13 cellular contexts compared by ENCODE assay signal in the genomic region with DNA sequence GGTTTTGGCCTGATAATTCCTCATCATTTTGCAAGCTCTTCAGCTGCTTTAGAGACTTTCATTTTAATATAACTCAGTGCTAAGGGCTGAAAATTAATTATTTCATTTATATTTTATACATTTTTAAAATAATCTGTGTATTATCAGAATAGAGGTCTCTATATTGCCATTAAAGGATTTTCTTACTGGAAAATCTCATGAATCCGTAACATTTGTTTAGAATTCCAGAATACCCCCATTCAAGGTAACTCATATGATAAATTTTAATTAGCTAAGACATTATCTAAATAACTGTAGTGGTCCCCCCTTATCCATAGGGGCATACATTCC. TPM values are rescaled to one million over a fixed set of nuclear protein-coding genes. Genes with fewer than 3 reads are reported as not detected.
A peak's percentile ranks its signal among the peaks of the same experiment; 100 is the strongest.
DNase-seq lines count a peak whose midpoint lies in the region; ATAC-seq, FAIRE-seq and TF ChIP-seq lines count a peak whose summit lies in the region.
"Had no signal": no experiment of that assay in that cellular context is flagged by ENCODE, and none has a peak within 500 bp of the region (broad histone marks: within the 10 kb centered on the region; RNA-seq: fewer than 3 reads in every experiment).

No MANE protein-coding gene starts in this region.

- no peaks in the 10 kb centered on the region for H3K9me3 ChIP-seq in A549
- H3K9me3 ChIP-seq in PC-3 (ENCODE audit: low read length), result no peaks in the 10 kb centered on the region
- H3K9me3 ChIP-seq: BLaER1, MG63, Peyer's patch had no signal

- 90% methylated on average over 1 of the region's 1 CpG for WGBS in A549 (ENCODE audit: missing lambda C conversion rate)

- H3K36me3 Mint-ChIP-seq in CD14-positive monocyte, result no peaks in the 10 kb centered on the region
- no peaks in the 10 kb centered on the region for H3K36me3 Mint-ChIP-seq in glutamatergic neuron (ENCODE audit: unreplicated experiment)

- H3K27me3 ChIP-seq in PC-3 (ENCODE audit: low read length), result no peaks in the 10 kb centered on the region
- H3K27me3 ChIP-seq: BLaER1, MG63, Peyer's patch had no signal

- H3K27me3 Mint-ChIP-seq in CD14-positive monocyte (ENCODE audit: low read depth in 3 of 3) (peaks cover 0 to 1% (median 0%) of the 10 kb centered on the region in 3 donors), glutamatergic neuron (ENCODE audit: unreplicated experiment) (no peaks in the 10 kb centered on the region)

- TF ChIP-seq CTCF in A549 (IDR thresholded peaks at IDR 0.05) (peak; percentile 30; the same call in 2 of the 3 replicates), CD14-positive monocyte (IDR thresholded peaks at IDR 0.05) (peak; percentile 65), PC-3 (conservative IDR thresholded peaks at IDR 0.05; ENCODE audit: low read depth, low read length) (no peak), glutamatergic neuron (IDR thresholded peaks at IDR 0.05; ENCODE audit: partially characterized antibody, unreplicated experiment) (peak; percentile 32)

- no peak for TF ChIP-seq EP300 in A549 (IDR thresholded peaks at IDR 0.05)

- no peak for TF ChIP-seq POLR2A in A549 (IDR thresholded peaks at IDR 0.05; ENCODE audit: low read length)

- no peak overlapping the region for H2AFZ ChIP-seq in PC-3 (ENCODE audit: low read length)

- FAIRE-seq in A549 (lab: Jason Lieb, UNC), result no peak
- FAIRE-seq: D721Med had no signal

- H3K27ac Mint-ChIP-seq in CD14-positive monocyte, result no peak overlapping the region
- no peak overlapping the region for H3K27ac Mint-ChIP-seq in glutamatergic neuron (ENCODE audit: unreplicated experiment)

- peaks cover 2% of the 10 kb centered on the region for H3K4me1 Mint-ChIP-seq in CD14-positive monocyte
- H3K4me1 Mint-ChIP-seq in glutamatergic neuron (ENCODE audit: low read depth, unreplicated experiment), result no peaks in the 10 kb centered on the region

- BruUV-seq in PC-3 (replicated peaks; lab: Mats Ljungman, UMichigan), result TSS peak; percentile 26

- H3K4me3 ChIP-seq in A549 (no peak overlapping the region), PC-3 (ENCODE audit: low read length) (no peak overlapping the region)
- H3K4me3 ChIP-seq: BLaER1, MG63, Peyer's patch had no signal

- no peak for TF ChIP-seq RAD21 in A549 (conservative IDR thresholded peaks at IDR 0.05 in 1 of 2, IDR thresholded peaks at IDR 0.05 in 1 of 2)

- H3K4me1 ChIP-seq in A549, result peaks cover 18% of the 10 kb centered on the region; the same call in 2 of the 3 replicates
- H3K4me1 ChIP-seq in PC-3 (ENCODE audit: insufficient read depth, low read length), result peaks cover 24% of the 10 kb centered on the region
- H3K4me1 ChIP-seq: Peyer's patch had no signal

- CTCF ChIA-PET in A549 (lab: Yijun Ruan, JAX) (interaction anchor here (0.6 to 3.2 kb wide), 26 partner anchors 9 to 656 kb away, joined by 3 to 23 read pairs (median 4); no protein-coding TSS in a partner anchor), PC-3 (lab: Charles Lee) (no interaction called here)

- no peaks in the 10 kb centered on the region for H3K9me2 ChIP-seq in PC-3 (replicated peaks; ENCODE audit: low read length)

- DNase-seq in A549 (ENCODE audit: low read depth in 1 of 2, low spot score in 1 of 2), result no peak
- no peak for DNase-seq in CD14-positive monocyte (ENCODE audit: low spot score)
- no peak for DNase-seq in PC-3
- no peak for DNase-seq in glutamatergic neuron
- DNase-seq in hypothalamus (lab: John Stamatoyannopoulos, UW), result no peak
- no peak for DNase-seq in NCI-H345 (lab: John Stamatoyannopoulos, UW)
- no peak for DNase-seq in SIG-M5 (lab: John Stamatoyannopoulos, UW)

- peaks cover 69% of the 10 kb centered on the region for H3K36me3 ChIP-seq in PC-3 (ENCODE audit: low read depth, low read length)
- H3K36me3 ChIP-seq: BLaER1, Peyer's patch had no signal

- ATAC-seq in A549 (no peak), PC-3 (no peak), GM18861 (IDR thresholded peaks at IDR 0.05; ENCODE audit: unreplicated experiment) (no peak)
- ATAC-seq: Right ventricle myocardium inferior had no signal

- H3K9me3 Mint-ChIP-seq in CD14-positive monocyte (peaks cover 0 to 3% (median 0%) of the 10 kb centered on the region in 7 donors), glutamatergic neuron (ENCODE audit: unreplicated experiment) (no peaks in the 10 kb centered on the region)

- H3K4me2 ChIP-seq in A549, result no peak overlapping the region
- H3K4me2 ChIP-seq in PC-3 (ENCODE audit: low read length), result no peak overlapping the region
- H3K4me2 ChIP-seq: BLaER1 had no signal

- no peak overlapping the region for H3K4me3 Mint-ChIP-seq in CD14-positive monocyte
- no peak overlapping the region for H3K4me3 Mint-ChIP-seq in glutamatergic neuron (ENCODE audit: unreplicated experiment)

- H3F3A ChIP-seq in PC-3 (ENCODE audit: low read length, unreplicated experiment), result no peaks in the 10 kb centered on the region

- H3K79me2 ChIP-seq in PC-3 (ENCODE audit: low read length), result no peaks in the 10 kb centered on the region

- H3K27ac ChIP-seq in A549 (no peak overlapping the region), PC-3 (ENCODE audit: low read length) (no peak overlapping the region)
- H3K27ac ChIP-seq: BLaER1, Peyer's patch had no signal

- intact Hi-C loops in CD14-positive monocyte (cut with micrococcal nuclease), result no loop called here
- intact Hi-C loops in PC-3 (cut with micrococcal nuclease), result loop anchor here (1.0 to 5.0 kb wide), 7 partner anchors 41 to 372 kb away; partner anchors contain the start of gene TM7SF3

- H4K20me1 ChIP-seq in PC-3 (ENCODE audit: low read length), result no peaks in the 10 kb centered on the region
- H4K20me1 ChIP-seq: BLaER1 had no signal

- POLR2A ChIA-PET in A549 (lab: Yijun Ruan, JAX) (no interaction called here), PC-3 (lab: Charles Lee; ENCODE audit: unreplicated experiment) (interaction anchor here (0.6 kb wide), 1 partner anchor 52 kb away, joined by 3 read pairs; the partner anchor contains the start of gene BMAL2)

- H3K9ac ChIP-seq in PC-3 (ENCODE audit: low read length), result no peak overlapping the region
- H3K9ac ChIP-seq: BLaER1 had no signal

TF ChIP-seq in A549, 52 proteins besides CTCF, POLR2A, EP300 and RAD21:
- TF ChIP-seq NPAS2 (CRISPR knock-in tag; IDR thresholded peaks at IDR 0.05; ENCODE audit: borderline replicate concordance) (no peak), RFX5 (IDR thresholded peaks at IDR 0.05) (no peak), USF2 (IDR thresholded peaks at IDR 0.05) (no peak), RNF2 (IDR thresholded peaks at IDR 0.05; ENCODE audit: borderline replicate concordance, low read depth) (no peak), HEYL (CRISPR knock-in tag; IDR thresholded peaks at IDR 0.05) (no peak), CBX8 (IDR thresholded peaks at IDR 0.05) (no peak), CEBPB (IDR thresholded peaks at IDR 0.05) (no peak), ZSCAN20 (CRISPR knock-in tag; IDR thresholded peaks at IDR 0.05) (no peak), RCOR1 (IDR thresholded peaks at IDR 0.05; ENCODE audit: low read depth, low read length) (no peak), ELK1 (IDR thresholded peaks at IDR 0.05; ENCODE audit: low read depth, low read length) (no peak), ESRRA (IDR thresholded peaks at IDR 0.05; ENCODE audit: borderline replicate concordance, low read length) (no peak), NFE2L2 (conservative IDR thresholded peaks at IDR 0.05; ENCODE audit: low read length) (no peak), JUN (IDR thresholded peaks at IDR 0.05) (no peak)
- TF ChIP-seq, protein P1, sequence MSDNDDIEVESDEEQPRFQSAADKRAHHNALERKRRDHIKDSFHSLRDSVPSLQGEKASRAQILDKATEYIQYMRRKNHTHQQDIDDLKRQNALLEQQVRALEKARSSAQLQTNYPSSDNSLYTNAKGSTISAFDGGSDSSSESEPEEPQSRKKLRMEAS (IDR thresholded peaks at IDR 0.05), result no peak
- TF ChIP-seq, protein P2, sequence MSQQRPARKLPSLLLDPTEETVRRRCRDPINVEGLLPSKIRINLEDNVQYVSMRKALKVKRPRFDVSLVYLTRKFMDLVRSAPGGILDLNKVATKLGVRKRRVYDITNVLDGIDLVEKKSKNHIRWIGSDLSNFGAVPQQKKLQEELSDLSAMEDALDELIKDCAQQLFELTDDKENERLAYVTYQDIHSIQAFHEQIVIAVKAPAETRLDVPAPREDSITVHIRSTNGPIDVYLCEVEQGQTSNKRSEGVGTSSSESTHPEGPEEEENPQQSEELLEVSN (IDR thresholded peaks at IDR 0.05; ENCODE audit: borderline replicate concordance, low read depth), result no peak

RNA-seq across cellular contexts. Expression of gene BMAL2, which starts 51.6 kb away (rescaled TPM):
- polyA plus RNA-seq in A549 (2011; rRNA removed) (16.6 and 23.1 TPM in 2 replicates), A549 (2017; fragmentation: RNase III; extraction: RNeasy Plus Mini Kit Qiagen cat#74134 plus additional on column Dnase treatment) (13.5 to 19.9 TPM (median 15.1 TPM) in 3 replicates), CD14-positive monocyte (1 to 10 TPM; 1.8 to 2.1 TPM)
- 5.0 and 5.5 TPM in 2 replicates for polyA plus RNA-seq in A549 (2012; cell fraction: cytosol; rRNA removed)
- 2.3 and 3.6 TPM in 2 replicates for polyA plus RNA-seq in A549 (2012; cell fraction: nucleus; rRNA removed)
- 11.6 and 13.8 TPM in 2 replicates for polyA minus RNA-seq in A549 (2011; rRNA and poly(A)+ RNA removed)
- total RNA-seq in PC-3 (2014; rRNA removed) (126 and 137 TPM in 2 replicates), glutamatergic neuron (ENCODE audit: unreplicated experiment) (5.3 TPM)

Comparison
In these comparisons a context has a peak if more than half of its experiments do, and no peak if none do; other contexts are left out.
1. RNA of gene BMAL2, which starts 51.6 kb away (total RNA-seq): 126 to 137 TPM in PC-3; 5.3 TPM in glutamatergic neuron (single experiment); every median in the first group is over 10 times any median in the second.